Comparison of ENCODE assay signal across 17 cellular contexts in the genomic region with DNA sequence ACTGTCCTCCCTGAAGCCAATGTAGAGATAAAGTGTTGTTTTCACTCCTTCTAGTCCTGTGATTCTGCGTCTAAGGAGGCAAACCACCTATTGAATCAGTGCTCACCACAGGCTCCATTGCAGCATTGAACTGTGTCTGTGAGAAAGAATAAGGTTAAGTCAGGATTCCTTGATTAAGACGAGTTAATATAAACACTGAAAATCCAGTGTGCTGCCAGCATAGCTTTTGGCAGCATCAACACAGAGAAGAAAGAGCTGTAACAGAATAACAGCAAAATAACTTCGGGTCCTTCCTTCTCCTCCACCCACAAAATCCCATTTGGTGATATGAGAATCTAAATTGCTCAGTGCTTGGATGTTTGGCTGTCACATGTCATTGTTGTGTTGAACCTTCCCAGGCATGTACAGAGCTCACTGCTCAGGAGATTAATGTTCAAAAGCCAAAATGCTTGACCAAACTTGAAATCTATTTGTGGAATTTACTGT.
A peak's percentile ranks its signal among the peaks of the same experiment; 100 is the strongest.
DNase-seq lines count a peak whose midpoint lies in the region; ATAC-seq, FAIRE-seq and TF ChIP-seq lines count a peak whose summit lies in the region.
"Had no signal": no experiment of that assay in that cellular context is flagged by ENCODE, and none has a peak within 500 bp of the region (broad histone marks: within the 10 kb centered on the region; RNA-seq: fewer than 3 reads in every experiment).

No MANE protein-coding gene starts in this region.

- H3K27me3 ChIP-seq in astrocyte (ENCODE audit: insufficient read depth, low read length): no peaks in the 10 kb centered on the region
- no peaks in the 10 kb centered on the region for H3K27me3 ChIP-seq in gastroesophageal sphincter
- no peaks in the 10 kb centered on the region for H3K27me3 ChIP-seq in brain microvascular endothelial cell (replicated peaks)
- H3K27me3 ChIP-seq: SJSA1 had no signal

- H3K9ac ChIP-seq in astrocyte (ENCODE audit: low read length): no peak overlapping the region

- WGBS in gastroesophageal sphincter (ENCODE audit: low coverage in 1 of 2), 2 donors: 11 to 15% methylated on average over 3 of the region's 3 CpGs

- no peaks in the 10 kb centered on the region for H3K79me2 ChIP-seq in astrocyte (ENCODE audit: insufficient read depth, low read length)

- H3K4me3 Mint-ChIP-seq in astrocyte (ENCODE audit: unreplicated experiment): no peak overlapping the region
- H3K4me3 Mint-ChIP-seq: activated naive CD4-positive, alpha-beta T cell treated with anti-CD3 and anti-CD28 coated beads, Interleukin-2, amount 50 U/mL, for 24 hours had no signal

- CTCF ChIA-PET in AG04449 (lab: Yijun Ruan, JAX): no interaction called here

- no peaks in the 10 kb centered on the region for H3K27me3 Mint-ChIP-seq in astrocyte (ENCODE audit: low read depth, unreplicated experiment)
- H3K27me3 Mint-ChIP-seq: activated naive CD4-positive, alpha-beta T cell treated with anti-CD3 and anti-CD28 coated beads, Interleukin-2, amount 50 U/mL, for 24 hours had no signal

- FAIRE-seq in astrocyte (lab: Jason Lieb, UNC): no peak
- FAIRE-seq: GM12878 had no signal

- ATAC-seq in gastroesophageal sphincter: peak; percentile 92
- peak; percentile 74 for ATAC-seq in omental fat pad (ENCODE audit: low FRiP score)
- ATAC-seq in GM21381 (IDR thresholded peaks at IDR 0.05; ENCODE audit: unreplicated experiment): no peak
- ATAC-seq: GM12878, left colon had no signal

- no peak overlapping the region for H2AFZ ChIP-seq in astrocyte (ENCODE audit: low read depth, low read length)

- H3K36me3 Mint-ChIP-seq in astrocyte (ENCODE audit: low read depth, unreplicated experiment): no peaks in the 10 kb centered on the region
- H3K36me3 Mint-ChIP-seq: activated naive CD4-positive, alpha-beta T cell treated with anti-CD3 and anti-CD28 coated beads, Interleukin-2, amount 50 U/mL, for 24 hours had no signal

- no peak overlapping the region for H3K4me3 ChIP-seq in AG04449 (ENCODE audit: low read depth, low read length)
- no peak overlapping the region for H3K4me3 ChIP-seq in astrocyte (ENCODE audit: insufficient read depth, low read depth, low read length)
- no peak overlapping the region for H3K4me3 ChIP-seq in gastroesophageal sphincter
- H3K4me3 ChIP-seq in brain microvascular endothelial cell (ENCODE audit: low read depth, low read length): no peak overlapping the region
- H3K4me3 ChIP-seq: GM12878, SJSA1 had no signal

- no peak overlapping the region for H3K27ac Mint-ChIP-seq in astrocyte (ENCODE audit: unreplicated experiment)
- H3K27ac Mint-ChIP-seq: activated naive CD4-positive, alpha-beta T cell treated with anti-CD3 and anti-CD28 coated beads, Interleukin-2, amount 50 U/mL, for 24 hours had no signal

- DNase-seq in AG04449 (ENCODE audit: low read depth, low spot score): peak; percentile 4
- DNase-seq in astrocyte (ENCODE audit: low read depth): peak; percentile 78
- no peak for DNase-seq in omental fat pad (ENCODE audit: low spot score)
- no peak for DNase-seq in EL
- DNase-seq in GM13977 (ENCODE audit: low spot score): no peak
- DNase-seq in brain microvascular endothelial cell: no peak
- DNase-seq: AML-193; cortex of kidney; DMS79; left colon; NCI-H2081 treated with DMSO at 0.1 percent for 48 hours; stimulated activated CD4-positive, alpha-beta T cell treated with anti-CD3 and anti-CD28 coated beads, Interleukin-12 subunit alpha, Interleukin-12 subunit beta, amount 100 ng/mL, for 4 hours had no signal

- POLR2A ChIA-PET in AG04449 (lab: Yijun Ruan, JAX): interaction anchor here (0.7 kb wide), 1 partner anchor 10 kb away, joined by 3 read pairs; no protein-coding TSS in a partner anchor

- no peak overlapping the region for H3K27ac ChIP-seq in astrocyte (ENCODE audit: low read depth, low read length)
- H3K27ac ChIP-seq in gastroesophageal sphincter: peak overlapping the region; percentile 40 to 80 (median 63)
- no peak overlapping the region for H3K27ac ChIP-seq in brain microvascular endothelial cell
- H3K27ac ChIP-seq: SJSA1 had no signal

- in situ Hi-C loops in GM13977 (cut with MboI; ENCODE audit: low pct_unique_long_range_greater_than_20kb, low sequenced_read_pairs, unreplicated experiment): no loop called here
- in situ Hi-C loops in brain microvascular endothelial cell (cut with HindIII; ENCODE audit: low pct_ligation_motif_present, low sequenced_read_pairs): no loop called here

- TF ChIP-seq POLR2A in gastroesophageal sphincter (IDR thresholded peaks at IDR 0.05): no peak

- H3K4me2 ChIP-seq in astrocyte (ENCODE audit: low read length): no peak overlapping the region

- TF ChIP-seq EP300 in gastroesophageal sphincter (IDR thresholded peaks at IDR 0.05): no peak

- H3K4me1 ChIP-seq in astrocyte (ENCODE audit: insufficient read depth, low read length) (no peaks in the 10 kb centered on the region), gastroesophageal sphincter (peaks cover 6 to 33% (median 11%) of the 10 kb centered on the region in 3 donors)
- H3K4me1 ChIP-seq: SJSA1 had no signal

- H3K4me1 Mint-ChIP-seq in astrocyte (ENCODE audit: low read depth, unreplicated experiment): peaks cover 4% of the 10 kb centered on the region
- H3K4me1 Mint-ChIP-seq: activated naive CD4-positive, alpha-beta T cell treated with anti-CD3 and anti-CD28 coated beads, Interleukin-2, amount 50 U/mL, for 24 hours had no signal

- no peak for TF ChIP-seq CTCF in AG04449 (IDR thresholded peaks at IDR 0.05; ENCODE audit: insufficient read depth, low read length, missing control alignments)
- TF ChIP-seq CTCF in astrocyte (IDR thresholded peaks at IDR 0.05; ENCODE audit: insufficient read depth, low read depth, low read length): no peak
- TF ChIP-seq CTCF in gastroesophageal sphincter (IDR thresholded peaks at IDR 0.05): no peak
- no peak for TF ChIP-seq CTCF in omental fat pad (IDR thresholded peaks at IDR 0.05)
- TF ChIP-seq CTCF in GM13977 (IDR thresholded peaks at IDR 0.05; ENCODE audit: extremely low read depth, insufficient read depth, missing control alignments): no peak
- no peak for TF ChIP-seq CTCF in brain microvascular endothelial cell (IDR thresholded peaks at IDR 0.05; ENCODE audit: low read depth, low read length, missing control alignments)

- H4K20me1 ChIP-seq in astrocyte (ENCODE audit: insufficient read depth, low read length): no peaks in the 10 kb centered on the region

- peaks cover 5% of the 10 kb centered on the region for H3K9me3 Mint-ChIP-seq in astrocyte (ENCODE audit: unreplicated experiment)
- H3K9me3 Mint-ChIP-seq: activated naive CD4-positive, alpha-beta T cell treated with anti-CD3 and anti-CD28 coated beads, Interleukin-2, amount 50 U/mL, for 24 hours had no signal

- H3K9me3 ChIP-seq in astrocyte (ENCODE audit: insufficient read depth, low read depth, low read length) (no peaks in the 10 kb centered on the region), gastroesophageal sphincter (no peaks in the 10 kb centered on the region)
- H3K9me3 ChIP-seq: SJSA1 had no signal

- no peaks in the 10 kb centered on the region for H3K36me3 ChIP-seq in astrocyte (ENCODE audit: insufficient read depth, low read length)
- no peaks in the 10 kb centered on the region for H3K36me3 ChIP-seq in gastroesophageal sphincter
- H3K36me3 ChIP-seq in brain microvascular endothelial cell (replicated peaks): no peaks in the 10 kb centered on the region
- H3K36me3 ChIP-seq: SJSA1 had no signal

Comparison
In these comparisons a context has a peak if more than half of its experiments do, and no peak if none do; other contexts are left out.
1. DNase-seq: peak in AG04449 (single experiment) and astrocyte (single experiment); none in omental fat pad (single experiment), EL (single experiment), GM13977 (single experiment) and brain microvascular endothelial cell (single experiment).
2. H3K27ac ChIP-seq: peak in gastroesophageal sphincter (4 of 4); none in astrocyte (single experiment) and brain microvascular endothelial cell (single experiment).